9 cellular contexts compared by ENCODE assay signal in genomic region chr1:221708987-221709386, GRCh38. TPM values are rescaled to one million over a fixed set of nuclear protein-coding genes. Genes with fewer than 3 reads are reported as not detected.
A peak's percentile ranks its signal among the peaks of the same experiment; 100 is the strongest.
DNase-seq lines count a peak whose midpoint lies in the region; ATAC-seq, FAIRE-seq and TF ChIP-seq lines count a peak whose summit lies in the region.
"Had no signal": no experiment of that assay in that cellular context is flagged by ENCODE, and none has a peak within 500 bp of the region (broad histone marks: within the 10 kb centered on the region; RNA-seq: fewer than 3 reads in every experiment).

No MANE protein-coding gene starts in this region.

- peak; percentile 41 to 86 for DNase-seq in A549 (ENCODE audit: low read depth in 1 of 2, low spot score in 1 of 2)
- peak; percentile 6 for DNase-seq in RKO (ENCODE audit: low spot score)
- DNase-seq in K562 (ENCODE audit: extremely low read depth in 1 of 4, low spot score in 3 of 4), result no peak
- peak in 1 of 3 donors; percentile 51 for DNase-seq in right lobe of liver
- peak; percentile 28 for DNase-seq in transverse colon
- no peak for DNase-seq in nephron progenitor cell

- no peak overlapping the region for H3K4me3 Mint-ChIP-seq in nephron progenitor cell

- H3K36me3 Mint-ChIP-seq in nephron progenitor cell (ENCODE audit: low read depth), result peaks cover 10% of the 10 kb centered on the region

- no peaks in the 10 kb centered on the region for H3K9me3 ChIP-seq in A549
- H3K9me3 ChIP-seq in HUES48 (ENCODE audit: control insufficient read depth, insufficient read depth, low read length), result no peaks in the 10 kb centered on the region
- no peaks in the 10 kb centered on the region for H3K9me3 ChIP-seq in K562 (replicated peaks; ENCODE audit: control insufficient read depth, insufficient read depth, low read depth, low read length)
- no peaks in the 10 kb centered on the region for H3K9me3 ChIP-seq in right lobe of liver
- no peaks in the 10 kb centered on the region for H3K9me3 ChIP-seq in transverse colon

- peaks cover 20% of the 10 kb centered on the region for H3K79me2 ChIP-seq in K562 (ENCODE audit: control insufficient read depth, insufficient read depth, low read length)

- BruUV-seq in K562 (replicated peaks; lab: Mats Ljungman, UMichigan), result no TSS peak

- no peak for FAIRE-seq in A549 (lab: Jason Lieb, UNC)
- no peak for FAIRE-seq in K562 (lab: Jason Lieb, UNC)

- no peak for TF ChIP-seq POLR2A in A549 (IDR thresholded peaks at IDR 0.05; ENCODE audit: low read length)
- TF ChIP-seq POLR2A in K562 (conservative IDR thresholded peaks at IDR 0.05), result no peak
- TF ChIP-seq POLR2A in right lobe of liver (IDR thresholded peaks at IDR 0.05), result no peak
- TF ChIP-seq POLR2A in transverse colon (IDR thresholded peaks at IDR 0.05), result no peak

- H3K36me3 ChIP-seq in HUES48 (ENCODE audit: control insufficient read depth, insufficient read depth, low read length), result 0 out of 2 replicates have a peak, but pooled peaks cover 4% of the 10 kb centered on the region
- H3K36me3 ChIP-seq in K562 (ENCODE audit: control insufficient read depth, insufficient read depth, low read length), result peaks cover 19% of the 10 kb centered on the region
- H3K36me3 ChIP-seq in right lobe of liver, result peaks cover 0 to 17% (median 5%) of the 10 kb centered on the region in 4 donors
- no peaks in the 10 kb centered on the region for H3K36me3 ChIP-seq in transverse colon

- in situ Hi-C loops in K562 (cut with MboI) (no loop called here), transverse colon (cut with MboI; ENCODE audit: low pct_ligation_motif_present in 1 of 4, low pct_unique_long_range_greater_than_20kb in 1 of 4, low sequenced_read_pairs in 3 of 4) (no loop called here)

- H3K4me3 ChIP-seq in A549 (no peak overlapping the region), HUES48 (ENCODE audit: low read depth, low read length) (no peak overlapping the region), K562 (no peak overlapping the region), right lobe of liver (no peak overlapping the region), transverse colon (no peak overlapping the region)
- H3K4me3 ChIP-seq: cardiac muscle cell had no signal

- peaks cover 3% of the 10 kb centered on the region for H3K27me3 Mint-ChIP-seq in nephron progenitor cell (ENCODE audit: low read depth, poor library complexity)

- POLR2A ChIA-PET in A549 (lab: Yijun Ruan, JAX), result interaction anchor here (1.2 kb wide), 1 partner anchor 33 kb away, joined by 4 read pairs; the partner anchor contains the start of gene DUSP10
- POLR2A ChIA-PET in K562 (lab: Yijun Ruan, JAX), result interaction anchor here (0.6 to 3.9 kb wide), 5 partner anchors 10 to 1607 kb away, joined by 3 to 17 read pairs (median 3); partner anchors contain the start of gene DUSP10

- H3K9me3 Mint-ChIP-seq in nephron progenitor cell, result peaks cover 1% of the 10 kb centered on the region

- H3K4me2 ChIP-seq in A549 (peak overlapping the region; percentile 60), K562 (ENCODE audit: insufficient read depth, low read length) (no peak overlapping the region)

- H3K4me1 ChIP-seq in A549 (peaks cover 57% of the 10 kb centered on the region), HUES48 (ENCODE audit: control insufficient read depth, insufficient read depth, low read length) (peaks cover 17% of the 10 kb centered on the region), K562 (replicated peaks in 1 of 2; ENCODE audit: control insufficient read depth in 2 of 2, insufficient read depth in 2 of 2, low read length in 2 of 2) (peaks cover 10 to 68% of the 10 kb centered on the region in 2 experiments), right lobe of liver (peaks cover 0 to 58% (median 23%) of the 10 kb centered on the region in 4 donors), transverse colon (peaks cover 12 to 80% (median 34%) of the 10 kb centered on the region in 4 donors)

- H3K9ac ChIP-seq in HUES48 (ENCODE audit: low read depth, low read length), result no peak overlapping the region
- peak overlapping the region in 1 of 2 experiments; percentile 59; a peak in 1 of 4 replicates for H3K9ac ChIP-seq in K562 (ENCODE audit: insufficient read depth in 1 of 2, low read depth in 2 of 2, low read length in 2 of 2)

- H2AFZ ChIP-seq in K562 (ENCODE audit: low read depth, low read length), result peak overlapping the region; percentile 79

- H4K20me1 ChIP-seq in K562 (replicated peaks; ENCODE audit: control insufficient read depth, insufficient read depth, low read length), result no peaks in the 10 kb centered on the region

- CTCF ChIA-PET in A549 (lab: Yijun Ruan, JAX), result interaction anchor here (0.7 kb wide), 1 partner anchor 35 kb away, joined by 3 read pairs; no protein-coding TSS in a partner anchor
- CTCF ChIA-PET in K562 (lab: Yijun Ruan, JAX; ENCODE audit: low intra/inter-chr PET ratio), result no interaction called here

- TF ChIP-seq RAD21 in A549 (conservative IDR thresholded peaks at IDR 0.05 in 1 of 2, IDR thresholded peaks at IDR 0.05 in 1 of 2) (no peak; a peak in 1 of 5 replicates), K562 (CRISPR knock-in tag; conservative IDR thresholded peaks at IDR 0.05 in 1 of 2, IDR thresholded peaks at IDR 0.05 in 1 of 2) (no peak)

- peak; percentile 76 to 89 for ATAC-seq in A549
- peak; percentile 38 for ATAC-seq in GM18909 (IDR thresholded peaks at IDR 0.05; ENCODE audit: poor library complexity, unreplicated experiment)
- ATAC-seq in K562, result no peak
- peak; percentile 53 to 85 (median 70) for ATAC-seq in right lobe of liver

- WGBS in A549 (ENCODE audit: missing lambda C conversion rate), result 40% methylated on average over 3 of the region's 3 CpGs
- WGBS in K562 (ENCODE audit: insufficient coverage, low coverage, missing lambda C conversion rate), result 33% methylated on average over 3 of the region's 3 CpGs
- 22% methylated on average over 3 of the region's 3 CpGs for WGBS in right lobe of liver (ENCODE audit: insufficient coverage, low coverage, low lambda C conversion rate, missing lambda C conversion rate)
- WGBS in transverse colon (ENCODE audit: low coverage in 1 of 2), 2 donors, result 17 to 29% methylated on average over 3 of the region's 3 CpGs

- intact Hi-C loops in K562 (cut with micrococcal nuclease), result loop anchor here (1.0 to 2.0 kb wide), 3 partner anchors 14 to 34 kb away; partner anchors contain the start of gene DUSP10
- intact Hi-C loops in right lobe of liver (cut with DNase I), result no loop called here
- intact Hi-C loops in transverse colon (cut with DNase I; ENCODE audit: low total_unique reads), result no loop called here

- H3K27ac ChIP-seq in A549 (peak overlapping the region; percentile 55 to 61; a peak in 5 of 6 replicates), HUES48 (ENCODE audit: low read depth, low read length) (peak overlapping the region; percentile 5), K562 (ENCODE audit: extremely low read depth, low read depth, low read length) (peak overlapping the region; percentile 86; the same call in 2 of the 3 replicates), right lobe of liver (peak overlapping the region; percentile 35 to 97 (median 94)), transverse colon (peak overlapping the region; percentile 71 to 79 (median 74))
- H3K27ac ChIP-seq: cardiac muscle cell had no signal

- H3K9me1 ChIP-seq in K562 (ENCODE audit: control insufficient read depth, insufficient read depth, low read length), result no peaks in the 10 kb centered on the region

- no peaks in the 10 kb centered on the region for H3K27me3 ChIP-seq in HUES48 (ENCODE audit: control insufficient read depth, insufficient read depth, low read length)
- no peaks in the 10 kb centered on the region for H3K27me3 ChIP-seq in K562 (ENCODE audit: control insufficient read depth in 2 of 2, insufficient read depth in 2 of 2, low read length in 2 of 2)
- H3K27me3 ChIP-seq in right lobe of liver, result no peaks in the 10 kb centered on the region
- no peaks in the 10 kb centered on the region for H3K27me3 ChIP-seq in transverse colon
- H3K27me3 ChIP-seq: cardiac muscle cell had no signal

- TF ChIP-seq CTCF in A549 (IDR thresholded peaks at IDR 0.05), result no peak
- no peak for TF ChIP-seq CTCF in K562 (IDR thresholded peaks at IDR 0.05 in 2 of 3, conservative IDR thresholded peaks at IDR 0.05 in 1 of 3; ENCODE audit: insufficient read depth in 2 of 3, low read depth in 1 of 3, low read length in 3 of 3)
- no peak for TF ChIP-seq CTCF in right lobe of liver (IDR thresholded peaks at IDR 0.05)
- TF ChIP-seq CTCF in transverse colon (IDR thresholded peaks at IDR 0.05), result no peak
- no peak for TF ChIP-seq CTCF in nephron progenitor cell (IDR thresholded peaks at IDR 0.05)

- peaks cover 8% of the 10 kb centered on the region for H3K4me1 Mint-ChIP-seq in nephron progenitor cell

- TF ChIP-seq EP300 in A549 (IDR thresholded peaks at IDR 0.05) (peak; percentile 40 to 68; a peak in 3 of 5 replicates), K562 (IDR thresholded peaks at IDR 0.05; ENCODE audit: low read length) (no peak), transverse colon (IDR thresholded peaks at IDR 0.05; ENCODE audit: low read depth) (peak; percentile 73)

- H3K27ac Mint-ChIP-seq in nephron progenitor cell, result no peak overlapping the region

RNA-seq across cellular contexts. Expression of gene DUSP10, which starts 32.9 kb away (rescaled TPM):
- polyA plus RNA-seq in A549 (2011; rRNA removed) (4.8 and 5.0 TPM in 2 replicates), A549 (2017; fragmentation: RNase III; extraction: RNeasy Plus Mini Kit Qiagen cat#74134 plus additional on column Dnase treatment) (3.4 to 5.4 TPM (median 5.2 TPM) in 3 replicates), K562 (2011; rRNA removed) (1.7 and 3.1 TPM in 2 replicates), K562 (2014; fragmentation: Illumina TruSeq; extraction: Trizol) (6.2 and 8.3 TPM in 2 replicates), K562 (2014; fragmentation: Nextera tagmentation; extraction: Ambion mirVana) (1 to 10 TPM; 3.8 to 5.5 TPM), K562 (2014; rRNA removed) (5.4 and 6.6 TPM in 2 replicates)
- 2.1 and 3.0 TPM in 2 replicates for polyA plus RNA-seq in A549 (2012; cell fraction: cytosol; rRNA removed)
- polyA plus RNA-seq in A549 (2012; cell fraction: nucleus; rRNA removed), result 3.9 and 4.1 TPM in 2 replicates
- polyA minus RNA-seq in A549 (2011; rRNA and poly(A)+ RNA removed), result 7.3 and 8.7 TPM in 2 replicates
- total RNA-seq in K562 (2011; cell fraction: chromatin; rRNA removed; ENCODE audit: low replicate concordance), result 5.0 and 6.0 TPM in 2 replicates
- 3.9 and 4.0 TPM in 2 replicates for total RNA-seq in K562 (2011; cell fraction: nucleolus; rRNA removed)
- total RNA-seq in K562 (2011; cell fraction: nucleoplasm; rRNA removed), result 3.6 and 4.4 TPM in 2 replicates
- total RNA-seq in K562 (2014; rRNA removed) (6.6 and 7.3 TPM in 2 replicates), K562 (2014; rRNA removed; fragmentation: Illumina TruSeq; extraction: Trizol) (6.3 and 7.6 TPM in 2 replicates), K562 (2015; rRNA removed; fragmentation: Illumina TruSeq; extraction: Trizol) (7.0 and 7.8 TPM in 2 replicates), K562 (2021) (5.9 and 6.1 TPM in 2 replicates), right lobe of liver (10 to 100 TPM in 5 of 6 experiments, 1 to 10 TPM in 1; 7.7 to 22.3 (median 16.3) TPM), transverse colon (1 to 10 TPM; 1.6 to 7.2 (median 4.9) TPM)
- polyA plus RNA-seq in K562 (2011; cell fraction: cytosol; rRNA removed), result 3.6 and 4.4 TPM in 2 replicates
- polyA plus RNA-seq in K562 (2011; cell fraction: nucleus; rRNA removed), result 3.0 and 4.0 TPM in 2 replicates
- polyA plus RNA-seq in K562 (2012), result 5.8 and 10.6 TPM in 2 replicates
- 4.8 and 6.1 TPM in 2 replicates for polyA minus RNA-seq in K562 (2011; rRNA and poly(A)+ RNA removed)
- 1.0 and 1.4 TPM in 2 replicates for polyA minus RNA-seq in K562 (2011; cell fraction: cytosol; rRNA and poly(A)+ RNA removed)
- 4.8 and 8.7 TPM in 2 replicates for polyA minus RNA-seq in K562 (2011; cell fraction: nucleus; rRNA and poly(A)+ RNA removed)

Comparison
In these comparisons a context has a peak if more than half of its experiments do, and no peak if none do; other contexts are left out.
1. DNase-seq: peak in A549 (2 of 2), RKO (single experiment) and transverse colon (single experiment); none in K562 (0 of 4) and nephron progenitor cell (single experiment).
2. H3K27ac ChIP-seq: peak in every context shown above with its lines; median percentile 94 in right lobe of liver; 86 in K562; 74 in transverse colon; 58 in A549; 5 in HUES48.
3. Of the 35 proteins assayed by ChIP-seq in both K562 and A549: peak only in K562: none; only in A549: EP300, JUNB and SMC3; in both: none; in neither: 30; mixed calls (peak in some experiments, not most) for 2.